ENCODE assay signal across 8 cellular contexts in genomic region chr12:3170423-3171194, GRCh38.
DNase-seq lines count a peak whose midpoint lies in the region; ATAC-seq, FAIRE-seq and TF ChIP-seq lines count a peak whose summit lies in the region.

No MANE protein-coding gene starts in this region.

- no peak overlapping the region for H3K27ac ChIP-seq in K562 (ENCODE audit: extremely low read depth, low read depth, low read length)

- no peaks in the 10 kb centered on the region; the same call in 1 of the 2 replicates for H4K20me1 ChIP-seq in K562 (replicated peaks; ENCODE audit: control insufficient read depth, insufficient read depth, low read length)

- in situ Hi-C loops in K562 (cut with MboI) = no loop called here

- H3K4me3 ChIP-seq in AG04449 (ENCODE audit: low read depth, low read length) (no peak overlapping the region), K562 (no peak overlapping the region), kidney epithelial cell (ENCODE audit: low read depth, low read length) (no peak overlapping the region)

- no peaks in the 10 kb centered on the region for H3K79me2 ChIP-seq in K562 (ENCODE audit: control insufficient read depth, insufficient read depth, low read length)

- H3K9ac ChIP-seq in K562 (ENCODE audit: insufficient read depth in 1 of 2, low read depth in 2 of 2, low read length in 2 of 2) = no peak overlapping the region

- DNase-seq in AG04449 (ENCODE audit: low read depth, low spot score) (peak; percentile 74), HTR-8/SVneo (ENCODE audit: insufficient read length, low spot score) (peak; percentile 90), K562 (ENCODE audit: extremely low read depth in 1 of 4, low spot score in 3 of 4) (no peak), kidney epithelial cell (ENCODE audit: low read depth) (peak; percentile 82), pons (ENCODE audit: low spot score) (no peak), GM19238 (ENCODE audit: insufficient read length, low spot score) (no peak), DMS114 treated with DMSO at 0.1 percent for 48 hours (lab: John Stamatoyannopoulos, UW; ENCODE audit: unreplicated experiment) (no peak)
- no peak for DNase-seq in stimulated activated naive CD4-positive, alpha-beta T cell treated with Interleukin-2 at 50 U/mL for 16 hours (lab: John Stamatoyannopoulos, UW)

- TF ChIP-seq EP300 in K562 (IDR thresholded peaks at IDR 0.05; ENCODE audit: low read length) = no peak

- H3K27me3 ChIP-seq in K562 (ENCODE audit: control insufficient read depth in 2 of 2, insufficient read depth in 2 of 2, low read length in 2 of 2) (peaks cover 12 to 43% of the 10 kb centered on the region in 2 experiments; a peak in 4 of 5 replicates), kidney epithelial cell (ENCODE audit: control insufficient read depth, insufficient read depth, low read length) (no peaks in the 10 kb centered on the region)

- ATAC-seq in K562 = no peak

- no peak overlapping the region for H3K4me2 ChIP-seq in K562 (ENCODE audit: insufficient read depth, low read length)

- H3K9me1 ChIP-seq in K562 (ENCODE audit: control insufficient read depth, insufficient read depth, low read length) = no peaks in the 10 kb centered on the region

- no peak overlapping the region for H2AFZ ChIP-seq in K562 (ENCODE audit: low read depth, low read length)

- H3K4me1 ChIP-seq in K562 (replicated peaks in 1 of 2; ENCODE audit: control insufficient read depth in 2 of 2, insufficient read depth in 2 of 2, low read length in 2 of 2) = no peaks in the 10 kb centered on the region

- peak; percentile 92 for FAIRE-seq in HTR-8/SVneo (lab: Jason Lieb, UNC)
- FAIRE-seq in K562 (lab: Jason Lieb, UNC) = no peak

- TF ChIP-seq CTCF in AG04449 (IDR thresholded peaks at IDR 0.05; ENCODE audit: insufficient read depth, low read length, missing control alignments) (no peak), K562 (IDR thresholded peaks at IDR 0.05 in 2 of 3, conservative IDR thresholded peaks at IDR 0.05 in 1 of 3; ENCODE audit: insufficient read depth in 2 of 3, low read depth in 1 of 3, low read length in 3 of 3) (no peak), kidney epithelial cell (IDR thresholded peaks at IDR 0.05; ENCODE audit: insufficient read depth, low read length, poor library complexity, severe bottlenecking) (no peak)

- no peak for TF ChIP-seq RAD21 in K562 (CRISPR knock-in tag; conservative IDR thresholded peaks at IDR 0.05 in 1 of 2, IDR thresholded peaks at IDR 0.05 in 1 of 2)

- H3K36me3 ChIP-seq in K562 (ENCODE audit: control insufficient read depth, insufficient read depth, low read length) (no peaks in the 10 kb centered on the region), kidney epithelial cell (ENCODE audit: control insufficient read depth, insufficient read depth, low read length) (no peaks in the 10 kb centered on the region)

- POLR2A ChIA-PET in AG04449 (lab: Yijun Ruan, JAX) = no interaction called here
- POLR2A ChIA-PET in K562 (lab: Yijun Ruan, JAX) = no interaction called here

- TF ChIP-seq POLR2A in K562 (conservative IDR thresholded peaks at IDR 0.05) = no peak

- 1% methylated on average over 14 of the region's 20 CpGs for WGBS in K562 (ENCODE audit: insufficient coverage, low coverage, missing lambda C conversion rate)

- intact Hi-C loops in K562 (cut with micrococcal nuclease) = no loop called here

- H3K9me3 ChIP-seq in K562 (replicated peaks; ENCODE audit: control insufficient read depth, insufficient read depth, low read depth, low read length) = no peaks in the 10 kb centered on the region

- BruUV-seq in K562 (replicated peaks; lab: Mats Ljungman, UMichigan) = no TSS peak

- CTCF ChIA-PET in AG04449 (lab: Yijun Ruan, JAX) = interaction anchor here (0.8 to 6.9 kb wide), 5 partner anchors 12 to 130 kb away, joined by 3 to 42 read pairs (median 3); no protein-coding TSS in a partner anchor
- CTCF ChIA-PET in K562 (lab: Yijun Ruan, JAX; ENCODE audit: low intra/inter-chr PET ratio) = no interaction called here

TF ChIP-seq in K562, 482 proteins besides CTCF, POLR2A, EP300 and RAD21:
- TF ChIP-seq VEZF1 (CRISPR knock-in tag; IDR thresholded peaks at IDR 0.05) (peak; percentile 65; the same call in 1 of the 2 replicates), FOSL1 (tag; conservative IDR thresholded peaks at IDR 0.05) (peak; percentile 38; the same call in 1 of the 2 replicates), HDAC8 (tag; IDR thresholded peaks at IDR 0.05) (no peak), CBFA2T3 (IDR thresholded peaks at IDR 0.05) (0 out of 2 replicates have a peak, but pooled peaks have one; percentile 11)

Comparison
In these comparisons a context has a peak if more than half of its experiments do, and no peak if none do; other contexts are left out.
1. DNase-seq: peak in AG04449 (single experiment), HTR-8/SVneo (single experiment) and kidney epithelial cell (single experiment); none in K562 (0 of 4), pons (single experiment), GM19238 (single experiment), stimulated activated naive CD4-positive, alpha-beta T cell treated with Interleukin-2 at 50 U/mL for 16 hours (single experiment) and DMS114 treated with DMSO at 0.1 percent for 48 hours (single experiment).